ENCODE assay signal across 22 cellular contexts in genomic region chr3:117479095-117479494, GRCh38.
DNase-seq lines count a peak whose midpoint lies in the region; ATAC-seq and TF ChIP-seq lines count a peak whose summit lies in the region.
"Had no signal": no experiment of that assay in that cellular context is flagged by ENCODE, and none has a peak within 500 bp of the region (broad histone marks: within the 10 kb centered on the region; RNA-seq: fewer than 3 reads in every experiment).

No MANE protein-coding gene starts in this region.

- H4K91ac ChIP-seq in mesenchymal stem cell (ENCODE audit: low read length): no peak overlapping the region

- intact Hi-C loops in body of pancreas (cut with DNase I): no loop called here

- H3K36me3 ChIP-seq in OCI-LY3 (replicated peaks; ENCODE audit: low read depth, low read length) (no peaks in the 10 kb centered on the region), mesenchymal stem cell (ENCODE audit: control insufficient read depth in 1 of 2, insufficient read depth in 2 of 2, low read depth in 1 of 2, low read length in 2 of 2) (no peaks in the 10 kb centered on the region), body of pancreas (replicated peaks in 1 of 2; ENCODE audit: insufficient read depth in 1 of 2, low read depth in 2 of 2) (no peaks in the 10 kb centered on the region)
- H3K36me3 ChIP-seq: tibial artery had no signal

- H2BK15ac ChIP-seq in mesenchymal stem cell (ENCODE audit: low read depth, poor library complexity, severe bottlenecking): no peak overlapping the region

- no peak overlapping the region for H3K4ac ChIP-seq in mesenchymal stem cell (ENCODE audit: low read depth in 1 of 2, low read length in 2 of 2)

- H2BK5ac ChIP-seq in mesenchymal stem cell (ENCODE audit: low read depth, low read length, poor library complexity, severe bottlenecking): no peak overlapping the region

- H3K27me3 ChIP-seq in OCI-LY3 (ENCODE audit: low read depth, low read length) (0 out of 2 replicates have a peak, but pooled peaks cover 10% of the 10 kb centered on the region), mesenchymal stem cell (ENCODE audit: control insufficient read depth in 1 of 2, insufficient read depth in 1 of 2, low read length in 2 of 2) (no peaks in the 10 kb centered on the region), body of pancreas (no peaks in the 10 kb centered on the region)
- H3K27me3 ChIP-seq: tibial artery had no signal

- no peak overlapping the region for H3K23ac ChIP-seq in mesenchymal stem cell (ENCODE audit: low read length in 2 of 2)

- TF ChIP-seq CTCF in OCI-LY3 (IDR thresholded peaks at IDR 0.05; ENCODE audit: low read depth, low read length): no peak
- TF ChIP-seq CTCF in body of pancreas (IDR thresholded peaks at IDR 0.05): no peak

- TF ChIP-seq POLR2A in body of pancreas (IDR thresholded peaks at IDR 0.05): no peak

- DNase-seq in activated CD4-positive, alpha-beta T cell treated with anti-CD3 and anti-CD28 coated beads for 48 hours: no peak
- no peak for DNase-seq in mesenchymal stem cell
- no peak for DNase-seq in Kasumi-1 (lab: John Stamatoyannopoulos, UW)
- no peak for DNase-seq in body of pancreas
- DNase-seq: activated CD8-positive, alpha-beta memory T cell treated with anti-CD3 and anti-CD28 coated beads for 24 hours; COR-L47; endodermal cell; KG1; left ventricle myocardium superior; NCI-H1048; NCI-H69; right cardiac atrium; stimulated activated naive CD4-positive, alpha-beta T cell; T-helper 9 cell; tibial artery had no signal

- no peaks in the 10 kb centered on the region for H3K79me1 ChIP-seq in mesenchymal stem cell (replicated peaks; ENCODE audit: low read length, poor library complexity, severe bottlenecking)

- H3K9ac ChIP-seq in OCI-LY3 (ENCODE audit: low read length): no peak overlapping the region
- no peak overlapping the region for H3K9ac ChIP-seq in mesenchymal stem cell (ENCODE audit: low read length)

- no peak overlapping the region for H3K14ac ChIP-seq in mesenchymal stem cell (ENCODE audit: low read length in 2 of 2)

- peak overlapping the region; percentile 80 for H3K4me2 ChIP-seq in OCI-LY3 (ENCODE audit: low read length)
- H3K4me2 ChIP-seq in mesenchymal stem cell (ENCODE audit: low read length, poor library complexity, severe bottlenecking): no peak overlapping the region

- WGBS in mesenchymal stem cell: 86% methylated on average over 2 of the region's 2 CpGs
- WGBS in body of pancreas, 2 donors: 76 to 78% methylated on average over 2 of the region's 2 CpGs

- H3K9me3 ChIP-seq in OCI-LY3 (ENCODE audit: insufficient read depth, low read length) (no peaks in the 10 kb centered on the region), mesenchymal stem cell (ENCODE audit: control insufficient read depth, low read length) (no peaks in the 10 kb centered on the region), body of pancreas (no peaks in the 10 kb centered on the region)
- H3K9me3 ChIP-seq: tibial artery had no signal

- no peak overlapping the region for H2BK12ac ChIP-seq in mesenchymal stem cell (ENCODE audit: low read length in 2 of 2)

- H3K18ac ChIP-seq in mesenchymal stem cell (ENCODE audit: low read depth in 1 of 2, low read length in 2 of 2): no peak overlapping the region

- H2AFZ ChIP-seq in OCI-LY3 (ENCODE audit: low read depth, low read length): no peak overlapping the region
- H2AFZ ChIP-seq in mesenchymal stem cell (ENCODE audit: low read depth, low read length): no peak overlapping the region

- H3K79me2 ChIP-seq in OCI-LY3 (ENCODE audit: low read length): no peaks in the 10 kb centered on the region

- H3K27ac ChIP-seq in OCI-LY3 (ENCODE audit: low read length) (no peak overlapping the region), mesenchymal stem cell (ENCODE audit: low read length, poor library complexity, severe bottlenecking) (no peak overlapping the region), body of pancreas (no peak overlapping the region)
- H3K27ac ChIP-seq: tibial artery had no signal

- no peak overlapping the region for H2BK120ac ChIP-seq in mesenchymal stem cell (ENCODE audit: low read depth, low read length)

- ATAC-seq in GM18868 (IDR thresholded peaks at IDR 0.05; ENCODE audit: unreplicated experiment): peak; percentile 91
- peak; percentile 80 for ATAC-seq in GM21390 (IDR thresholded peaks at IDR 0.05; ENCODE audit: unreplicated experiment)
- ATAC-seq in HG02938 (IDR thresholded peaks at IDR 0.05; ENCODE audit: unreplicated experiment): peak; percentile 93
- ATAC-seq in body of pancreas: no peak
- ATAC-seq: activated CD4-positive, CD25-positive, alpha-beta regulatory T cell treated with anti-CD3 and anti-CD28 coated beads, Interleukin-2, amount 50 U/mL, for 24 hours; left ventricle myocardium superior; Panc1; right cardiac atrium; SK-N-SH treated with all-trans-retinoic acid at 6 μM for 48 hours had no signal

- H3K4me3 ChIP-seq in OCI-LY3 (ENCODE audit: low read length): peak overlapping the region; percentile 55
- H3K4me3 ChIP-seq in mesenchymal stem cell (ENCODE audit: insufficient read depth in 1 of 2, low read depth in 1 of 2, low read length in 2 of 2): no peak overlapping the region
- no peak overlapping the region for H3K4me3 ChIP-seq in body of pancreas
- H3K4me3 ChIP-seq: tibial artery had no signal

- no peaks in the 10 kb centered on the region for H4K20me1 ChIP-seq in OCI-LY3 (ENCODE audit: insufficient read depth, low read length)

- H4K8ac ChIP-seq in mesenchymal stem cell (ENCODE audit: low read length): no peak overlapping the region

- H2AK5ac ChIP-seq in mesenchymal stem cell (ENCODE audit: low read length, severe bottlenecking): no peak overlapping the region

- peaks cover 24% of the 10 kb centered on the region for H3K4me1 ChIP-seq in OCI-LY3 (ENCODE audit: low read length)
- no peaks in the 10 kb centered on the region for H3K4me1 ChIP-seq in mesenchymal stem cell (ENCODE audit: control insufficient read depth, insufficient read depth, low read depth, low read length)
- peaks cover 6% of the 10 kb centered on the region for H3K4me1 ChIP-seq in body of pancreas
- H3K4me1 ChIP-seq: tibial artery had no signal
